1 cellular context compared by ENCODE assay signal in genomic region chr10:3852147-3852904, GRCh38.
A peak's percentile ranks its signal among the peaks of the same experiment; 100 is the strongest.
TF ChIP-seq lines count a peak whose summit lies in the region.

No MANE protein-coding gene starts in this region.

TF ChIP-seq in HCT116, 20 proteins besides CTCF, POLR2A, EP300 and RAD21 (continued from another document):
- TF ChIP-seq ZBTB33 (IDR thresholded peaks at IDR 0.05; ENCODE audit: extremely low read depth, insufficient replicate concordance, low read length) (no peak), SIN3A (IDR thresholded peaks at IDR 0.05; ENCODE audit: low read depth) (peak; percentile 94), CEBPB (IDR thresholded peaks at IDR 0.05; ENCODE audit: low read depth) (peak; percentile 91), YY1 (IDR thresholded peaks at IDR 0.05; ENCODE audit: extremely low read depth, insufficient replicate concordance, low read depth, low read length) (peak; percentile 53), EGR1 (IDR thresholded peaks at IDR 0.05; ENCODE audit: low read depth) (peak; percentile 51; the same call in 1 of the 2 replicates), SP1 (IDR thresholded peaks at IDR 0.05; ENCODE audit: low read depth) (peak; percentile 96), MAX (IDR thresholded peaks at IDR 0.05) (peak; percentile 79)
